In genomic region chr18:42228581-42228980, GRCh38 we compare ENCODE assay signal across 21 cellular contexts.
DNase-seq lines count a peak whose midpoint lies in the region; ATAC-seq lines count a peak whose summit lies in the region.
"Had no signal": no experiment of that assay in that cellular context is flagged by ENCODE, and none has a peak within 500 bp of the region (broad histone marks: within the 10 kb centered on the region; RNA-seq: fewer than 3 reads in every experiment).

No MANE protein-coding gene starts in this region.

- ATAC-seq in GM18868 (IDR thresholded peaks at IDR 0.05; ENCODE audit: unreplicated experiment) = peak; percentile 59
- peak; percentile 44 for ATAC-seq in HG02642 (IDR thresholded peaks at IDR 0.05; ENCODE audit: poor library complexity, unreplicated experiment)
- ATAC-seq in HG02973 (IDR thresholded peaks at IDR 0.05; ENCODE audit: unreplicated experiment) = peak; percentile 35
- ATAC-seq in Right ventricle myocardium inferior = no peak
- ATAC-seq in GM21717 (IDR thresholded peaks at IDR 0.05; ENCODE audit: unreplicated experiment) = no peak
- ATAC-seq: PC-3 had no signal

- no peaks in the 10 kb centered on the region for H3K36me3 ChIP-seq in MG63
- H3K36me3 ChIP-seq: SJSA1 had no signal

- no peaks in the 10 kb centered on the region for H3K9me3 ChIP-seq in MG63
- H3K9me3 ChIP-seq: SJSA1 had no signal

- no peaks in the 10 kb centered on the region for H3K27me3 ChIP-seq in MG63
- H3K27me3 ChIP-seq: SJSA1 had no signal

- no peak overlapping the region for H3K4me3 ChIP-seq in MG63
- H3K4me3 ChIP-seq: GM23248, SJSA1 had no signal

- DNase-seq in MG63 (no peak), superior temporal gyrus (ENCODE audit: extremely low spot score) (no peak), Right ventricle myocardium inferior (ENCODE audit: missing footprints) (no peak)
- DNase-seq: ACHN, AML-193, COR-L47, DMS153, GM23248, HCEC 1CT, IMR-90, NCI-H1417 treated with DMSO at 0.1 percent for 48 hours, NCI-H2029, NCI-H2171 treated with DMSO at 0.1 percent for 48 hours, NCI-H774, PC-3, T-helper 2 cell had no signal

- intact Hi-C loops in Right ventricle myocardium inferior (cut with DNase I) = no loop called here

Comparison
In these comparisons a context has a peak if more than half of its experiments do, and no peak if none do; other contexts are left out.
1. ATAC-seq: peak in GM18868 (single experiment), HG02642 (single experiment) and HG02973 (single experiment); none in Right ventricle myocardium inferior (single experiment) and GM21717 (single experiment).